ENCODE assay signal across 16 cellular contexts in the genomic region with DNA sequence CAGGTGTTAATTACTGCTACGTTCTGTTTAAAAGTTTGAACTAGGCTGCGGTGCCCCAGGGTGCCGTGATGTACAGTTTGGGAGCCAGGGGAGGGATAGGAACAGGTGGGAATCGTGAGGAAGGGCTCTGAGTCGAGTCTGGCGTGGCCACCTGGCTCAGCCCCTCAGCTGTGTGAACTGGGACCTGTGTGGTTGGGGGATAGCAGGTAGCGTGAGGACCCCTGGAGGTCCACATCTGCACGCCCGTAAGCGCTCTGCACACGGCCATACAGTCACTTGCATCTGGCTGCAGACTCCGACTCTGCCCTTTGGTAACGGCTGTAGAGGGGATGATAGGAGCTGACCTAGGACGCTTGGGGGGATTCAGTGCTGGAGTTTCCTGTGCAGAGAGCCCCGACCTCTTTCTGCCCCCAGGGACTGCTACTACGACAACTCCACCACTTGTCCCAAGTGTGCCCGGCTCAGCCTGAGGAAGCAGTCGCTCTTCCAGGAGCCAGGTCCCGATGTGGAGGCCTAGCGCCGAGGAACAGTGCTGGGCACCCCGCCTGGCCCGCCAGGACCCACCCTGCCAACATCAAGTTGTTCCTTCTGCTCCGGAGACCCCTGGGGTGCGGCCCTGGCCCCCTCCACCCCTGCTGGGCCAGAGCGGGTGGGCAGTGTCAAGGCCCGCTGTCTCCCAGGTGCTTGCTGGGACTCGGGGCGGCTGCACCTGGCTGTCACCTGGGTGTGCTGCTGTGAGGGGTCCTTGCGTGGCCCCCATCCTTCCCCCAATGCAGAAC. TPM values are rescaled to one million over a fixed set of nuclear protein-coding genes. Genes with fewer than 3 reads are reported as not detected.
A peak's percentile ranks its signal among the peaks of the same experiment; 100 is the strongest.
DNase-seq lines count a peak whose midpoint lies in the region; ATAC-seq and TF ChIP-seq lines count a peak whose summit lies in the region.
"Had no signal": no experiment of that assay in that cellular context is flagged by ENCODE, and none has a peak within 500 bp of the region (broad histone marks: within the 10 kb centered on the region; RNA-seq: fewer than 3 reads in every experiment).

No MANE protein-coding gene starts in this region.

- H3K4me3 Mint-ChIP-seq in endothelial cell (ENCODE audit: unreplicated experiment) (peak overlapping the region; percentile 47), mesothelial cell of epicardium (no peak overlapping the region), progenitor cell of endocrine pancreas (ENCODE audit: low read depth) (no peak overlapping the region)
- H3K4me3 Mint-ChIP-seq: CD4-positive, CD25-positive, alpha-beta regulatory T cell had no signal

- no peaks in the 10 kb centered on the region for H3K27me3 ChIP-seq in heart right ventricle
- H3K27me3 ChIP-seq in H7 (ENCODE audit: control insufficient read depth, insufficient read depth, low read length) = no peaks in the 10 kb centered on the region
- H3K27me3 ChIP-seq: BLaER1 treated with 17β-estradiol and CSF1 and Interleukin-3, amounts not matched to agents 10 nM and 100 nM had no signal

- TF ChIP-seq CTCF in heart right ventricle (IDR thresholded peaks at IDR 0.05) = no peak
- no peak for TF ChIP-seq CTCF in endothelial cell (IDR thresholded peaks at IDR 0.05; ENCODE audit: unreplicated experiment)
- no peak for TF ChIP-seq CTCF in mesothelial cell of epicardium (IDR thresholded peaks at IDR 0.05; ENCODE audit: unreplicated experiment)
- TF ChIP-seq CTCF in progenitor cell of endocrine pancreas (IDR thresholded peaks at IDR 0.05; ENCODE audit: unreplicated experiment) = no peak

- H3K4me1 ChIP-seq in heart right ventricle = peaks cover 0 to 11% (median 5%) of the 10 kb centered on the region in 9 donors
- H3K4me1 ChIP-seq: HAP-1 had no signal

- WGBS in heart right ventricle, 2 donors = 89 to 90% methylated on average over 30 of the region's 30 CpGs

- ATAC-seq in Right ventricle myocardium inferior (no peak), heart right ventricle (no peak)

- H3K27me3 Mint-ChIP-seq in endothelial cell (ENCODE audit: unreplicated experiment) (peaks cover 9% of the 10 kb centered on the region), mesothelial cell of epicardium (ENCODE audit: low read depth) (no peaks in the 10 kb centered on the region), progenitor cell of endocrine pancreas (no peaks in the 10 kb centered on the region)
- H3K27me3 Mint-ChIP-seq: CD4-positive, CD25-positive, alpha-beta regulatory T cell had no signal

- peaks cover 0 to 12% (median 0%) of the 10 kb centered on the region in 11 donors for H3K9me3 ChIP-seq in heart right ventricle
- H3K9me3 ChIP-seq: BLaER1 treated with 17β-estradiol and CSF1 and Interleukin-3, amounts not matched to agents 10 nM and 100 nM; HAP-1 had no signal

- intact Hi-C loops in Right ventricle myocardium inferior (cut with DNase I) (no loop called here), heart right ventricle (cut with DNase I) (loop anchor here in 1 of 10 donors (5.0 kb wide), 1 partner anchor 33 kb away; no protein-coding TSS in a partner anchor)

- H3K4me3 ChIP-seq in heart right ventricle (no peak overlapping the region), H7 (ENCODE audit: insufficient read depth, low read depth, low read length) (no peak overlapping the region)
- H3K4me3 ChIP-seq: BLaER1 treated with 17β-estradiol and CSF1 and Interleukin-3, amounts not matched to agents 10 nM and 100 nM; HAP-1 had no signal

- H3K9me3 Mint-ChIP-seq in endothelial cell (ENCODE audit: unreplicated experiment) (no peaks in the 10 kb centered on the region), mesothelial cell of epicardium (peaks cover 8% of the 10 kb centered on the region), progenitor cell of endocrine pancreas (ENCODE audit: low read depth) (peaks cover 2% of the 10 kb centered on the region)
- H3K9me3 Mint-ChIP-seq: CD4-positive, CD25-positive, alpha-beta regulatory T cell had no signal

- H3K36me3 Mint-ChIP-seq in endothelial cell (ENCODE audit: low read depth, unreplicated experiment) (peaks cover 16% of the 10 kb centered on the region), mesothelial cell of epicardium (peaks cover 17% of the 10 kb centered on the region), progenitor cell of endocrine pancreas (ENCODE audit: insufficient read depth) (peaks cover 15% of the 10 kb centered on the region)

- H3K27ac ChIP-seq in heart right ventricle = no peak overlapping the region
- H3K27ac ChIP-seq: 22Rv1; BLaER1 treated with 17β-estradiol and CSF1 and Interleukin-3, amounts not matched to agents 10 nM and 100 nM had no signal

- peaks cover 0 to 75% (median 3%) of the 10 kb centered on the region in 9 donors for H3K36me3 ChIP-seq in heart right ventricle
- H3K36me3 ChIP-seq in H7 (replicated peaks; ENCODE audit: control insufficient read depth, insufficient read depth, low read length) = no peaks in the 10 kb centered on the region; the same call in 1 of the 2 replicates

- H3K27ac Mint-ChIP-seq in endothelial cell (ENCODE audit: unreplicated experiment) = no peak overlapping the region
- peak overlapping the region; percentile 4 for H3K27ac Mint-ChIP-seq in mesothelial cell of epicardium
- peak overlapping the region; percentile 29 for H3K27ac Mint-ChIP-seq in progenitor cell of endocrine pancreas

- DNase-seq in Right ventricle myocardium inferior (ENCODE audit: missing footprints) (peak; percentile 46), heart right ventricle (no peak), endothelial cell (ENCODE audit: low spot score) (no peak), mesothelial cell of epicardium (ENCODE audit: low spot score in 2 of 2, unreplicated experiment in 2 of 2) (no peak), progenitor cell of endocrine pancreas (ENCODE audit: low spot score, unreplicated experiment) (no peak), H7 (no peak), NCI-H1694 (lab: John Stamatoyannopoulos, UW) (no peak), NCI-H128 (lab: John Stamatoyannopoulos, UW; ENCODE audit: unreplicated experiment) (no peak)
- DNase-seq: AML-193; CD4-positive, CD25-positive, alpha-beta regulatory T cell; DMS53; GF-D8; GOT3 had no signal

- H3K4me1 Mint-ChIP-seq in endothelial cell (ENCODE audit: unreplicated experiment) (peaks cover 5% of the 10 kb centered on the region), mesothelial cell of epicardium (no peaks in the 10 kb centered on the region), progenitor cell of endocrine pancreas (ENCODE audit: low read depth) (no peaks in the 10 kb centered on the region)

RNA-seq across cellular contexts. Expression of a gene that starts 17.1 kb away (rescaled TPM):
- total RNA-seq in Right ventricle myocardium inferior (40.5 TPM), heart right ventricle (10 to 100 TPM; 29.3 to 47.6 (median 34.9) TPM), endothelial cell (ENCODE audit: unreplicated experiment) (65.5 TPM), mesothelial cell of epicardium (70.9 to 74.2 TPM (median 74.1 TPM) in 3 replicates), progenitor cell of endocrine pancreas (67.9 and 72.1 TPM in 2 replicates)
- polyA plus RNA-seq in heart right ventricle = 10 to 100 TPM; 62.6 to 64.8 TPM
- total RNA-seq in H7 (2014; rRNA removed; shearing (Covaris generic)) = 65.0 and 67.2 TPM in 2 replicates

RNA-seq across cellular contexts. Expression of a gene that starts 42.5 kb away (rescaled TPM):
- 2.8 TPM for total RNA-seq in Right ventricle myocardium inferior
- 1 to 10 TPM in 5 of 10 donors, under 1 TPM in 5; 0.53 to 7.6 (median 0.96) TPM for total RNA-seq in heart right ventricle
- 10 to 100 TPM in 1 of 2 donors, under 1 TPM in 1; 0.59 to 10.6 TPM for polyA plus RNA-seq in heart right ventricle
- 95.7 TPM for total RNA-seq in endothelial cell (ENCODE audit: unreplicated experiment)
- total RNA-seq in mesothelial cell of epicardium = 24.5 to 26.4 TPM (median 24.7 TPM) in 3 replicates
- total RNA-seq in progenitor cell of endocrine pancreas = 201 and 211 TPM in 2 replicates
- 390 and 607 TPM in 2 replicates for total RNA-seq in H7 (2014; rRNA removed; shearing (Covaris generic))

RNA-seq across cellular contexts. Expression of a gene that starts 47.0 kb away (rescaled TPM):
- total RNA-seq in Right ventricle myocardium inferior = 1.5 TPM
- 1 to 10 TPM in 6 of 10 donors, under 1 TPM in 4; 0.64 to 2.0 (median 1.3) TPM for total RNA-seq in heart right ventricle
- 1 to 10 TPM; 1.6 to 4.5 TPM for polyA plus RNA-seq in heart right ventricle
- 2.9 TPM for total RNA-seq in endothelial cell (ENCODE audit: unreplicated experiment)
- total RNA-seq in mesothelial cell of epicardium = 6.7 to 7.5 TPM (median 7.5 TPM) in 3 replicates
- 3.8 and 4.6 TPM in 2 replicates for total RNA-seq in progenitor cell of endocrine pancreas
- total RNA-seq in H7 (2014; rRNA removed; shearing (Covaris generic)) = 5.6 and 6.5 TPM in 2 replicates

RNA-seq across cellular contexts. Expression of a gene that starts 53.6 kb away (rescaled TPM):
- total RNA-seq in Right ventricle myocardium inferior (6.7 TPM), heart right ventricle (1 to 10 TPM; 3.0 to 6.8 (median 5.0) TPM), endothelial cell (ENCODE audit: unreplicated experiment) (36.8 TPM), mesothelial cell of epicardium (10.2 to 11.5 TPM (median 10.7 TPM) in 3 replicates), progenitor cell of endocrine pancreas (53.8 and 57.4 TPM in 2 replicates)
- polyA plus RNA-seq in heart right ventricle = 1 to 10 TPM in 1 of 2 donors, under 1 TPM in 1; 0.72 to 2.2 TPM
- 59.7 and 71.4 TPM in 2 replicates for total RNA-seq in H7 (2014; rRNA removed; shearing (Covaris generic))
